Comparison of ENCODE assay signal across 1 cellular context in genomic region chr1:1599030-1599916, GRCh38.
TF ChIP-seq lines count a peak whose summit lies in the region.

No MANE protein-coding gene starts in this region.

TF ChIP-seq in K562, 482 proteins besides CTCF, POLR2A, EP300 and RAD21 (continues in another document):
- TF ChIP-seq NFE2 (IDR thresholded peaks at IDR 0.05; ENCODE audit: low read depth) (no peak), PCBP1 (IDR thresholded peaks at IDR 0.05; ENCODE audit: low read depth, low read length, poor library complexity, severe bottlenecking) (no peak), AFF1 (IDR thresholded peaks at IDR 0.05; ENCODE audit: low read depth in 1 of 2, partially characterized antibody in 2 of 2) (no peak), E2F6 (IDR thresholded peaks at IDR 0.05; ENCODE audit: borderline replicate concordance in 1 of 2, extremely low read depth in 1 of 2, insufficient read depth in 1 of 2, insufficient read length in 1 of 2, low read depth in 1 of 2, low read length in 1 of 2, poor library complexity in 1 of 2, severe bottlenecking in 1 of 2) (peak; percentile 97 to 98), ARID1B (IDR thresholded peaks at IDR 0.05) (no peak), ZBTB9 (CRISPR knock-in tag; IDR thresholded peaks at IDR 0.05) (0 out of 2 replicates have a peak, but pooled peaks have one; percentile 52), ZNF408 (CRISPR knock-in tag; IDR thresholded peaks at IDR 0.05; ENCODE audit: low read depth) (no peak), POLR3G (IDR thresholded peaks at IDR 0.05; ENCODE audit: extremely low read depth, insufficient read length, insufficient replicate concordance) (no peak), TBL1XR1 (IDR thresholded peaks at IDR 0.05; ENCODE audit: low read length in 2 of 2) (no peak), POLR3A (IDR thresholded peaks at IDR 0.05; ENCODE audit: borderline replicate concordance, extremely low read depth, insufficient read depth, insufficient read length) (no peak), ZFX (CRISPR knock-in tag; IDR thresholded peaks at IDR 0.05) (peak; percentile 33; the same call in 1 of the 2 replicates), SRSF7 (optimal IDR thresholded peaks at IDR 0.05; ENCODE audit: low read depth, low read length) (no peak), POU5F1 (IDR thresholded peaks at IDR 0.05; ENCODE audit: borderline replicate concordance, low read depth, low read length, partially characterized antibody) (no peak), NR2C2 (CRISPR knock-in tag; IDR thresholded peaks at IDR 0.05) (0 out of 2 replicates have a peak, but pooled peaks have one; percentile 67), NR2C2 (tag; IDR thresholded peaks at IDR 0.05) (no peak), RCOR1 (IDR thresholded peaks at IDR 0.05; ENCODE audit: borderline replicate concordance in 1 of 2, low read depth in 2 of 2, low read length in 2 of 2) (no peak), ETS2 (tag; IDR thresholded peaks at IDR 0.05; ENCODE audit: borderline replicate concordance, poor library complexity, severe bottlenecking) (no peak), HSF4 (CRISPR knock-in tag; IDR thresholded peaks at IDR 0.05; ENCODE audit: borderline replicate concordance) (no peak), PHF8 (IDR thresholded peaks at IDR 0.05; ENCODE audit: borderline replicate concordance, low read length) (peak; percentile 43; the same call in 1 of the 2 replicates), BHLHE40 (IDR thresholded peaks at IDR 0.05; ENCODE audit: low read length) (peak; percentile 23; the same call in 1 of the 2 replicates), SAP30 (IDR thresholded peaks at IDR 0.05; ENCODE audit: borderline replicate concordance, insufficient read depth, low read depth, low read length, poor library complexity, severe bottlenecking) (no peak), ZNF77 (CRISPR knock-in tag; IDR thresholded peaks at IDR 0.05) (no peak), GABPB1 (CRISPR knock-in tag; IDR thresholded peaks at IDR 0.05) (no peak), DDX20 (tag; IDR thresholded peaks at IDR 0.05; ENCODE audit: low read depth) (no peak), SMAD4 (CRISPR knock-in tag; conservative IDR thresholded peaks at IDR 0.05) (peak; percentile 86), ILF3 (IDR thresholded peaks at IDR 0.05; ENCODE audit: borderline replicate concordance) (no peak), THAP7 (CRISPR knock-in tag; IDR thresholded peaks at IDR 0.05) (no peak), BMI1 (IDR thresholded peaks at IDR 0.05; ENCODE audit: low read length) (no peak), POLR2G (IDR thresholded peaks at IDR 0.05; ENCODE audit: low read depth, low read length) (peak; percentile 56), BRD4 (IDR thresholded peaks at IDR 0.05) (no peak)
- TF ChIP-seq, protein P1, sequence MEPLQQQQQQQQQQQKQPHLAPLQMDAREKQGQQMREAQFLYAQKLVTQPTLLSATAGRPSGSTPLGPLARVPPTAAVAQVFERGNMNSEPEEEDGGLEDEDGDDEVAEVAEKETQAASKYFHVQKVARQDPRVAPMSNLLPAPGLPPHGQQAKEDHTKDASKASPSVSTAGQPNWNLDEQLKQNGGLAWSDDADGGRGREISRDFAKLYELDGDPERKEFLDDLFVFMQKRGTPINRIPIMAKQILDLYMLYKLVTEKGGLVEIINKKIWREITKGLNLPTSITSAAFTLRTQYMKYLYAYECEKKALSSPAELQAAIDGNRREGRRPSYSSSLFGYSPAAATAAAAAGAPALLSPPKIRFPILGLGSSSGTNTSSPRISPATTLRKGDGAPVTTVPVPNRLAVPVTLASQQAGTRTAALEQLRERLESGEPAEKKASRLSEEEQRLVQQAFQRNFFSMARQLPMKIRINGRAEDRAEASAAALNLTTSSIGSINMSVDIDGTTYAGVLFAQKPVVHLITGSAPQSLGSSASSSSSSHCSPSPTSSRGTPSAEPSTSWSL (CRISPR knock-in tag; IDR thresholded peaks at IDR 0.05; ENCODE audit: borderline replicate concordance): no peak
- TF ChIP-seq, protein P2, sequence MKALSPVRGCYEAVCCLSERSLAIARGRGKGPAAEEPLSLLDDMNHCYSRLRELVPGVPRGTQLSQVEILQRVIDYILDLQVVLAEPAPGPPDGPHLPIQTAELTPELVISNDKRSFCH (CRISPR knock-in tag; IDR thresholded peaks at IDR 0.05): no peak
- TF ChIP-seq, protein P2 (tag; IDR thresholded peaks at IDR 0.05): peak; percentile 34; the same call in 1 of the 2 replicates
- TF ChIP-seq, protein P3, sequence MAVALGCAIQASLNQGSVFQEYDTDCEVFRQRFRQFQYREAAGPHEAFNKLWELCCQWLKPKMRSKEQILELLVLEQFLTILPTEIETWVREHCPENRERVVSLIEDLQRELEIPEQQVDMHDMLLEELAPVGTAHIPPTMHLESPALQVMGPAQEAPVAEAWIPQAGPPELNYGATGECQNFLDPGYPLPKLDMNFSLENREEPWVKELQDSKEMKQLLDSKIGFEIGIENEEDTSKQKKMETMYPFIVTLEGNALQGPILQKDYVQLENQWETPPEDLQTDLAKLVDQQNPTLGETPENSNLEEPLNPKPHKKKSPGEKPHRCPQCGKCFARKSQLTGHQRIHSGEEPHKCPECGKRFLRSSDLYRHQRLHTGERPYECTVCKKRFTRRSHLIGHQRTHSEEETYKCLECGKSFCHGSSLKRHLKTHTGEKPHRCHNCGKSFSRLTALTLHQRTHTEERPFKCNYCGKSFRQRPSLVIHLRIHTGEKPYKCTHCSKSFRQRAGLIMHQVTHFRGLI (CRISPR knock-in tag; IDR thresholded peaks at IDR 0.05): no peak
- TF ChIP-seq, protein P4, sequence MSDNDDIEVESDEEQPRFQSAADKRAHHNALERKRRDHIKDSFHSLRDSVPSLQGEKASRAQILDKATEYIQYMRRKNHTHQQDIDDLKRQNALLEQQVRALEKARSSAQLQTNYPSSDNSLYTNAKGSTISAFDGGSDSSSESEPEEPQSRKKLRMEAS (CRISPR knock-in tag; IDR thresholded peaks at IDR 0.05): peak; percentile 94
- TF ChIP-seq, protein P5, sequence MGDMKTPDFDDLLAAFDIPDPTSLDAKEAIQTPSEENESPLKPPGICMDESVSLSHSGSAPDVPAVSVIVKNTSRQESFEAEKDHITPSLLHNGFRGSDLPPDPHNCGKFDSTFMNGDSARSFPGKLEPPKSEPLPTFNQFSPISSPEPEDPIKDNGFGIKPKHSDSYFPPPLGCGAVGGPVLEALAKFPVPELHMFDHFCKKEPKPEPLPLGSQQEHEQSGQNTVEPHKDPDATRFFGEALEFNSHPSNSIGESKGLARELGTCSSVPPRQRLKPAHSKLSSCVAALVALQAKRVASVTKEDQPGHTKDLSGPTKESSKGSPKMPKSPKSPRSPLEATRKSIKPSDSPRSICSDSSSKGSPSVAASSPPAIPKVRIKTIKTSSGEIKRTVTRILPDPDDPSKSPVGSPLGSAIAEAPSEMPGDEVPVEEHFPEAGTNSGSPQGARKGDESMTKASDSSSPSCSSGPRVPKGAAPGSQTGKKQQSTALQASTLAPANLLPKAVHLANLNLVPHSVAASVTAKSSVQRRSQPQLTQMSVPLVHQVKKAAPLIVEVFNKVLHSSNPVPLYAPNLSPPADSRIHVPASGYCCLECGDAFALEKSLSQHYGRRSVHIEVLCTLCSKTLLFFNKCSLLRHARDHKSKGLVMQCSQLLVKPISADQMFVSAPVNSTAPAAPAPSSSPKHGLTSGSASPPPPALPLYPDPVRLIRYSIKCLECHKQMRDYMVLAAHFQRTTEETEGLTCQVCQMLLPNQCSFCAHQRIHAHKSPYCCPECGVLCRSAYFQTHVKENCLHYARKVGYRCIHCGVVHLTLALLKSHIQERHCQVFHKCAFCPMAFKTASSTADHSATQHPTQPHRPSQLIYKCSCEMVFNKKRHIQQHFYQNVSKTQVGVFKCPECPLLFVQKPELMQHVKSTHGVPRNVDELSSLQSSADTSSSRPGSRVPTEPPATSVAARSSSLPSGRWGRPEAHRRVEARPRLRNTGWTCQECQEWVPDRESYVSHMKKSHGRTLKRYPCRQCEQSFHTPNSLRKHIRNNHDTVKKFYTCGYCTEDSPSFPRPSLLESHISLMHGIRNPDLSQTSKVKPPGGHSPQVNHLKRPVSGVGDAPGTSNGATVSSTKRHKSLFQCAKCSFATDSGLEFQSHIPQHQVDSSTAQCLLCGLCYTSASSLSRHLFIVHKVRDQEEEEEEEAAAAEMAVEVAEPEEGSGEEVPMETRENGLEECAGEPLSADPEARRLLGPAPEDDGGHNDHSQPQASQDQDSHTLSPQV (IDR thresholded peaks at IDR 0.05): peak; percentile 83
